Comparison of ENCODE assay signal across 1 cellular context in the genomic region with DNA sequence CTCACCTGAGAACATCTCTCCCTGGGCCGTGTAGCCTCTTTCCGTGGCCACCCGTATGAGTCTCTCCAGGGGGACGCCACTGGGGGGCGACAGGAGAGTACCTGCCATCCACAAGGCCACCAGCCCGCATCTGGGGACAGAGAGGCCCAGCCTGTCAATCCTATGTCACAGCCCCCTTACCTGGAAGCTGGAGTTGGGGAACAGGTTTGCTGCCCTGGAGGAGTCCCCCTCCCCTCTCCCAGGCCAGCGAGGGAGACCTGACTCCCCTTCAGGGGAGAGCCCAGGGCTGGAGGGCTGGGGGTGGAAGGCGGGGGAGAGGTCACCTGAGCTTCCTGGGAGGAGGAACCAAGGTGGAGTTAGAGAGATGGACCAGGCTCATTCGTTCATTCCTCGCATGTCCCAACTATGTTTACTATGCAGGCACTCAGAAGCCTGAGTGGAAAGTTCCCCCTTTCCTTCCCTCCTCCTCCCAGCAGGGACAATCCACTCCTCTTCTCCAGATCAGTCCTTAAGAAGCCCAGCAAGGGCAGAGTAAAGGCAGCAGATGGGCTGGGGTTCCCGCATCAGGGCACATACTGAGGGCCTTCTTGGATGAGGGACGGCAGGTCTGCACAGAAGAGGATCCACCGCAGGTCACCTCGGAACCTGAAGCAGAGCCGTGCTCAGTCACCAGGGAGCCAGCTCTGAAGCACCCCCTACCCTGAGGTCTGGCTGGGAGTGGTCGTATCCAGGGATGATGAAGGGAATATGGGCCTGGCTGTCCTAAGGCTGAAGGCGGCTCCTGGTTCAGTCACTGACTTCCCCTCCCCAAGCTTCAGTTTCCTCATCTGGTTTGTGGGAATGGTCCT.
A peak's percentile ranks its signal among the peaks of the same experiment; 100 is the strongest.
TF ChIP-seq lines count a peak whose summit lies in the region.

No MANE protein-coding gene starts in this region.

TF ChIP-seq in WTC11, 78 proteins besides CTCF, POLR2A, EP300 and RAD21 (continued from another document):
- TF ChIP-seq KAT7 (CRISPR knock-in tag; IDR thresholded peaks at IDR 0.05; ENCODE audit: borderline replicate concordance): no peak
- no peak for TF ChIP-seq ZNF423 (CRISPR knock-in tag; IDR thresholded peaks at IDR 0.05)
- TF ChIP-seq E2F5 (CRISPR knock-in tag; IDR thresholded peaks at IDR 0.05): no peak
- no peak for TF ChIP-seq MYBL2 (CRISPR knock-in tag; IDR thresholded peaks at IDR 0.05)
- TF ChIP-seq ETV6 (CRISPR knock-in tag; IDR thresholded peaks at IDR 0.05): no peak
- TF ChIP-seq ESRRA (CRISPR knock-in tag; IDR thresholded peaks at IDR 0.05; ENCODE audit: borderline replicate concordance): no peak
- no peak for TF ChIP-seq NR3C1 (CRISPR knock-in tag; conservative IDR thresholded peaks at IDR 0.05; ENCODE audit: low read depth)
- TF ChIP-seq ZNF532 (CRISPR knock-in tag; IDR thresholded peaks at IDR 0.05; ENCODE audit: borderline replicate concordance): no peak
- TF ChIP-seq USF2 (CRISPR knock-in tag; IDR thresholded peaks at IDR 0.05): 0 out of 2 replicates have a peak, but pooled peaks have one; percentile 8
